ENCODE assay signal across 1 cellular context in genomic region chr15:33091983-33092688, GRCh38.
TF ChIP-seq lines count a peak whose summit lies in the region.

No MANE protein-coding gene starts in this region.

TF ChIP-seq in IMR-90, 13 proteins besides CTCF, POLR2A, EP300 and RAD21:
- no peak for TF ChIP-seq CEBPB (IDR thresholded peaks at IDR 0.05; ENCODE audit: low read depth, low read length)
- peak; percentile 47; the same call in 1 of the 2 replicates for TF ChIP-seq USF2 (IDR thresholded peaks at IDR 0.05; ENCODE audit: low read depth, low read length)
